Comparison of ENCODE assay signal across 28 cellular contexts in genomic region chr1:44791364-44791801, GRCh38. TPM values are rescaled to one million over a fixed set of nuclear protein-coding genes. Genes with fewer than 3 reads are reported as not detected.
A peak's percentile ranks its signal among the peaks of the same experiment; 100 is the strongest.
DNase-seq lines count a peak whose midpoint lies in the region; ATAC-seq and TF ChIP-seq lines count a peak whose summit lies in the region.
"Had no signal": no experiment of that assay in that cellular context is flagged by ENCODE, and none has a peak within 500 bp of the region (broad histone marks: within the 10 kb centered on the region; RNA-seq: fewer than 3 reads in every experiment).

No MANE protein-coding gene starts in this region.

- H3K4ac ChIP-seq in mesenchymal stem cell (ENCODE audit: low read depth in 1 of 2, low read length in 2 of 2): no peak overlapping the region

- H2BK12ac ChIP-seq in mesenchymal stem cell (ENCODE audit: low read length in 2 of 2): no peak overlapping the region

- H3K14ac ChIP-seq in mesenchymal stem cell (ENCODE audit: low read length in 2 of 2): no peak overlapping the region

- DNase-seq in activated CD8-positive, alpha-beta T cell treated with anti-CD3 and anti-CD28 coated beads for 36 hours: peak; percentile 0
- DNase-seq in activated CD8-positive, alpha-beta T cell treated with anti-CD3 and anti-CD28 coated beads, Interleukin-2, amount 10 ng/mL, durations not matched to agents 7 days and 5 days: no peak
- DNase-seq in mesenchymal stem cell (no peak), transverse colon (peak; percentile 27), left ventricle myocardium superior (no peak)
- DNase-seq in stimulated activated CD4-positive, alpha-beta T cell treated with anti-CD3 and anti-CD28 coated beads, Interleukin-2, amount 100 ng/mL, for 24 hours: no peak
- DNase-seq: CD8-positive, alpha-beta memory T cell; central memory CD4-positive, alpha-beta T cell; DMS53; dorsolateral prefrontal cortex; H7; IMR-90; midbrain; NCI-H1417; NCI-H2107; NCI-H510A treated with DMSO at 0.1 percent for 48 hours; NK-92 treated with Interleukin-12 subunit alpha and Interleukin-12 subunit beta, amount 100 ng/mL, for 24 hours; psoas muscle; stimulated activated CD4-positive, alpha-beta T cell treated with anti-CD3 and anti-CD28 coated beads, Interleukin-4, amount 100 ng/mL, for 24 hours; stomach; T-cell; trophoblast cell had no signal

- H3K9me3 ChIP-seq in mesenchymal stem cell (ENCODE audit: control insufficient read depth, low read length): no peaks in the 10 kb centered on the region
- no peaks in the 10 kb centered on the region for H3K9me3 ChIP-seq in transverse colon
- H3K9me3 ChIP-seq: Peyer's patch, psoas muscle, stomach had no signal

- no peaks in the 10 kb centered on the region for H3K27me3 Mint-ChIP-seq in activated CD8-positive, alpha-beta T cell treated with anti-CD3 and anti-CD28 coated beads for 36 hours
- H3K27me3 Mint-ChIP-seq in activated CD8-positive, alpha-beta T cell treated with anti-CD3 and anti-CD28 coated beads, Interleukin-2, amount 10 ng/mL, durations not matched to agents 7 days and 5 days (ENCODE audit: low read depth): no peaks in the 10 kb centered on the region
- H3K27me3 Mint-ChIP-seq: CD8-positive, alpha-beta memory T cell; T-cell had no signal

- H4K8ac ChIP-seq in mesenchymal stem cell (ENCODE audit: low read length): peak overlapping the region; percentile 9

- H3K4me1 Mint-ChIP-seq in activated CD8-positive, alpha-beta T cell treated with anti-CD3 and anti-CD28 coated beads for 36 hours (ENCODE audit: low read depth): peaks cover 3% of the 10 kb centered on the region
- H3K4me1 Mint-ChIP-seq in activated CD8-positive, alpha-beta T cell treated with anti-CD3 and anti-CD28 coated beads, Interleukin-2, amount 10 ng/mL, durations not matched to agents 7 days and 5 days (ENCODE audit: low read depth): peaks cover 6% of the 10 kb centered on the region

- H3K27me3 ChIP-seq in mesenchymal stem cell (ENCODE audit: control insufficient read depth in 1 of 2, insufficient read depth in 1 of 2, low read length in 2 of 2) (no peaks in the 10 kb centered on the region), transverse colon (no peaks in the 10 kb centered on the region)
- H3K27me3 ChIP-seq: dorsolateral prefrontal cortex, Peyer's patch, stomach had no signal

- no peak overlapping the region for H2AK5ac ChIP-seq in mesenchymal stem cell (ENCODE audit: low read length, severe bottlenecking)

- 83% methylated on average over 5 of the region's 6 CpGs for WGBS in mesenchymal stem cell
- WGBS in transverse colon (ENCODE audit: low coverage in 1 of 2), 2 donors: 63% methylated on average over 6 of the region's 6 CpGs; no CpG with 5 or more reads in 1 of the 2 donors

- no peak overlapping the region for H2BK5ac ChIP-seq in mesenchymal stem cell (ENCODE audit: low read depth, low read length, poor library complexity, severe bottlenecking)

- ATAC-seq in activated CD8-positive, alpha-beta T cell treated with anti-CD3 and anti-CD28 coated beads for 36 hours: no peak
- no peak for ATAC-seq in activated CD8-positive, alpha-beta T cell treated with anti-CD3 and anti-CD28 coated beads, Interleukin-2, amount 10 ng/mL, durations not matched to agents 7 days and 5 days
- no peak for ATAC-seq in left ventricle myocardium superior
- ATAC-seq: activated naive CD4-positive, alpha-beta T cell treated with anti-CD3 and anti-CD28 coated beads, Interleukin-2, amount 50 U/mL, for 72 hours; psoas muscle; T-cell had no signal

- no peak overlapping the region for H3K27ac Mint-ChIP-seq in activated CD8-positive, alpha-beta T cell treated with anti-CD3 and anti-CD28 coated beads for 36 hours
- no peak overlapping the region for H3K27ac Mint-ChIP-seq in activated CD8-positive, alpha-beta T cell treated with anti-CD3 and anti-CD28 coated beads, Interleukin-2, amount 10 ng/mL, durations not matched to agents 7 days and 5 days
- H3K27ac Mint-ChIP-seq: activated T-helper 1 cell treated with anti-CD3 and anti-CD28 coated beads, Interleukin-12 subunit alpha, Interleukin-12 subunit beta, Interleukin-2, Interleukin-4 antibody, amounts not matched to agents 30 ng/mL and 10 ng/mL and 1 ng/mL, durations not matched to agents 14 hours and 24 hours and 36 hours had no signal

- in situ Hi-C loops in transverse colon (cut with MboI; ENCODE audit: low pct_ligation_motif_present in 1 of 4, low pct_unique_long_range_greater_than_20kb in 1 of 4, low sequenced_read_pairs in 3 of 4): loop anchor here in 2 of 4 donors (25.0 kb wide), 2 partner anchors 221 to 521 kb away; partner anchors contain the start of genes HECTD3 (in 1 of the 2) and UROD (in 1 of the 2)

- intact Hi-C loops in activated CD8-positive, alpha-beta T cell treated with anti-CD3 and anti-CD28 coated beads for 36 hours (cut with micrococcal nuclease): no loop called here
- intact Hi-C loops in transverse colon (cut with DNase I; ENCODE audit: low total_unique reads): no loop called here
- intact Hi-C loops in left ventricle myocardium superior (cut with micrococcal nuclease): no loop called here

- H4K91ac ChIP-seq in mesenchymal stem cell (ENCODE audit: low read length): no peak overlapping the region

- no peak overlapping the region for H3K18ac ChIP-seq in mesenchymal stem cell (ENCODE audit: low read depth in 1 of 2, low read length in 2 of 2)

- H3K9me3 Mint-ChIP-seq in activated CD8-positive, alpha-beta T cell treated with anti-CD3 and anti-CD28 coated beads for 36 hours: no peaks in the 10 kb centered on the region
- H3K9me3 Mint-ChIP-seq in activated CD8-positive, alpha-beta T cell treated with anti-CD3 and anti-CD28 coated beads, Interleukin-2, amount 10 ng/mL, durations not matched to agents 7 days and 5 days (ENCODE audit: insufficient read depth): no peaks in the 10 kb centered on the region
- H3K9me3 Mint-ChIP-seq: activated naive CD4-positive, alpha-beta T cell treated with anti-CD3 and anti-CD28 coated beads, Interleukin-2, amount 50 U/mL, for 72 hours; activated T-helper 1 cell treated with anti-CD3 and anti-CD28 coated beads, Interleukin-12 subunit alpha, Interleukin-12 subunit beta, Interleukin-2, Interleukin-4 antibody, amounts not matched to agents 30 ng/mL and 10 ng/mL and 1 ng/mL, durations not matched to agents 14 hours and 24 hours and 36 hours; CD8-positive, alpha-beta memory T cell; nephron; T-cell had no signal

- POLR2A ChIA-PET in activated CD8-positive, alpha-beta T cell treated with anti-CD3 and anti-CD28 coated beads for 36 hours (lab: Charles Lee): interaction anchor here (0.6 to 11.9 kb wide), 8 partner anchors 13 to 744 kb away, joined by 3 to 181 read pairs (median 10); partner anchors contain the start of genes RNU5D-1, RPS8 and UROD
- POLR2A ChIA-PET in activated CD8-positive, alpha-beta T cell treated with anti-CD3 and anti-CD28 coated beads, Interleukin-2, amount 10 ng/mL, durations not matched to agents 7 days and 5 days (lab: Charles Lee): interaction anchor here (1.8 to 8.8 kb wide), 5 partner anchors 17 to 70 kb away, joined by 5 to 115 read pairs (median 9); partner anchors contain the start of genes RNU5D-1 and RPS8

- no peak overlapping the region for H2BK120ac ChIP-seq in mesenchymal stem cell (ENCODE audit: low read depth, low read length)

- H3K4me1 ChIP-seq in mesenchymal stem cell (ENCODE audit: control insufficient read depth, insufficient read depth, low read depth, low read length) (peaks cover 5% of the 10 kb centered on the region), transverse colon (peaks cover 0 to 15% (median 3%) of the 10 kb centered on the region in 4 donors)
- H3K4me1 ChIP-seq: psoas muscle had no signal

- H3K36me3 Mint-ChIP-seq in activated CD8-positive, alpha-beta T cell treated with anti-CD3 and anti-CD28 coated beads for 36 hours (ENCODE audit: low read depth): no peaks in the 10 kb centered on the region
- H3K36me3 Mint-ChIP-seq in activated CD8-positive, alpha-beta T cell treated with anti-CD3 and anti-CD28 coated beads, Interleukin-2, amount 10 ng/mL, durations not matched to agents 7 days and 5 days (ENCODE audit: low read depth): no peaks in the 10 kb centered on the region
- H3K36me3 Mint-ChIP-seq: activated naive CD4-positive, alpha-beta T cell treated with anti-CD3 and anti-CD28 coated beads, Interleukin-2, amount 50 U/mL, for 72 hours; CD8-positive, alpha-beta memory T cell; T-cell had no signal

- no peak for TF ChIP-seq CTCF in activated CD8-positive, alpha-beta T cell treated with anti-CD3 and anti-CD28 coated beads for 36 hours (IDR thresholded peaks at IDR 0.05)
- TF ChIP-seq CTCF in transverse colon (IDR thresholded peaks at IDR 0.05): no peak

- no peak for TF ChIP-seq EP300 in transverse colon (IDR thresholded peaks at IDR 0.05; ENCODE audit: low read depth)

- H3K4me3 ChIP-seq in mesenchymal stem cell (ENCODE audit: insufficient read depth in 1 of 2, low read depth in 1 of 2, low read length in 2 of 2) (no peak overlapping the region), transverse colon (no peak overlapping the region)
- H3K4me3 ChIP-seq: dorsolateral prefrontal cortex, Peyer's patch, psoas muscle, stomach had no signal

- CTCF ChIA-PET in activated CD8-positive, alpha-beta T cell treated with anti-CD3 and anti-CD28 coated beads for 36 hours (lab: Charles Lee): interaction anchor here (0.6 to 1.6 kb wide), 5 partner anchors 8 to 44 kb away, joined by 3 to 15 read pairs (median 5); partner anchors contain the start of gene PLK3
- CTCF ChIA-PET in activated CD8-positive, alpha-beta T cell treated with anti-CD3 and anti-CD28 coated beads, Interleukin-2, amount 10 ng/mL, durations not matched to agents 7 days and 5 days (lab: Charles Lee): interaction anchor here (0.9 to 2.9 kb wide), 3 partner anchors 8 to 223 kb away, joined by 4 to 28 read pairs (median 8); partner anchors contain the start of gene PLK3

- H3K36me3 ChIP-seq in mesenchymal stem cell (ENCODE audit: control insufficient read depth in 1 of 2, insufficient read depth in 2 of 2, low read depth in 1 of 2, low read length in 2 of 2): no peaks in the 10 kb centered on the region
- no peaks in the 10 kb centered on the region for H3K36me3 ChIP-seq in transverse colon
- H3K36me3 ChIP-seq: Peyer's patch, stomach had no signal

- H3K79me1 ChIP-seq in mesenchymal stem cell (replicated peaks; ENCODE audit: low read length, poor library complexity, severe bottlenecking): no peaks in the 10 kb centered on the region

- no peak overlapping the region for H2AFZ ChIP-seq in mesenchymal stem cell (ENCODE audit: low read depth, low read length)

- no peak for TF ChIP-seq POLR2A in transverse colon (IDR thresholded peaks at IDR 0.05)

- H2BK15ac ChIP-seq in mesenchymal stem cell (ENCODE audit: low read depth, poor library complexity, severe bottlenecking): no peak overlapping the region

- H3K4me3 Mint-ChIP-seq in activated CD8-positive, alpha-beta T cell treated with anti-CD3 and anti-CD28 coated beads for 36 hours: no peak overlapping the region
- no peak overlapping the region for H3K4me3 Mint-ChIP-seq in activated CD8-positive, alpha-beta T cell treated with anti-CD3 and anti-CD28 coated beads, Interleukin-2, amount 10 ng/mL, durations not matched to agents 7 days and 5 days
- H3K4me3 Mint-ChIP-seq: activated T-helper 1 cell treated with anti-CD3 and anti-CD28 coated beads, Interleukin-12 subunit alpha, Interleukin-12 subunit beta, Interleukin-2, Interleukin-4 antibody, amounts not matched to agents 30 ng/mL and 10 ng/mL and 1 ng/mL, durations not matched to agents 14 hours and 24 hours and 36 hours; CD8-positive, alpha-beta memory T cell; nephron; T-cell had no signal

- H3K27ac ChIP-seq in mesenchymal stem cell (ENCODE audit: low read length, poor library complexity, severe bottlenecking) (no peak overlapping the region), transverse colon (peak overlapping the region in 2 of 4 donors; percentile 12 to 22)
- H3K27ac ChIP-seq: dorsolateral prefrontal cortex, Peyer's patch, psoas muscle, stomach had no signal

- no peak overlapping the region for H3K23ac ChIP-seq in mesenchymal stem cell (ENCODE audit: low read length in 2 of 2)

- no peak overlapping the region for H3K4me2 ChIP-seq in mesenchymal stem cell (ENCODE audit: low read length, poor library complexity, severe bottlenecking)

- no peak overlapping the region for H3K9ac ChIP-seq in mesenchymal stem cell (ENCODE audit: low read length)

RNA-seq across cellular contexts. Expression of gene BEST4, which starts 3.4 kb away (rescaled TPM):
- 1 to 10 TPM in 1 of 2 experiments, under 1 TPM in 1; 0.87 to 1.0 TPM for total RNA-seq in activated CD8-positive, alpha-beta T cell treated with anti-CD3 and anti-CD28 coated beads for 36 hours
- under 1 TPM; 0.26 to 0.42 TPM for total RNA-seq in activated CD8-positive, alpha-beta T cell treated with anti-CD3 and anti-CD28 coated beads, Interleukin-2, amount 10 ng/mL, durations not matched to agents 7 days and 5 days
- polyA plus RNA-seq in mesenchymal stem cell (2013, experiment 1 of 2): 0.10 TPM
- polyA plus RNA-seq in mesenchymal stem cell (2013, experiment 2 of 2): 0.05 TPM
- 100 to 1,000 TPM in 2 of 4 donors, 10 to 100 TPM in 2; 48.8 to 208 (median 92.3) TPM for total RNA-seq in transverse colon
- total RNA-seq in left ventricle myocardium superior: 0.12 TPM
- total RNA-seq: IMR-90, psoas muscle had no signal

RNA-seq across cellular contexts. Expression of gene PLK3, which starts 8.8 kb away (rescaled TPM):
- total RNA-seq in activated CD8-positive, alpha-beta T cell treated with anti-CD3 and anti-CD28 coated beads for 36 hours: 10 to 100 TPM; 36.4 to 36.6 TPM
- 10 to 100 TPM; 64.8 to 68.0 TPM for total RNA-seq in activated CD8-positive, alpha-beta T cell treated with anti-CD3 and anti-CD28 coated beads, Interleukin-2, amount 10 ng/mL, durations not matched to agents 7 days and 5 days
- 28.1 TPM for polyA plus RNA-seq in mesenchymal stem cell (2013, experiment 1 of 2)
- polyA plus RNA-seq in mesenchymal stem cell (2013, experiment 2 of 2): 26.8 TPM
- total RNA-seq in transverse colon (10 to 100 TPM; 12.4 to 87.2 (median 16.3) TPM), left ventricle myocardium superior (7.5 TPM)

RNA-seq across cellular contexts. Expression of gene DYNLT4, which starts 15.8 kb away (rescaled TPM):
- total RNA-seq in activated CD8-positive, alpha-beta T cell treated with anti-CD3 and anti-CD28 coated beads for 36 hours: 1 to 10 TPM in 1 of 2 experiments, under 1 TPM in 1; 0.36 to 1.1 TPM
- 1 to 10 TPM; 1.8 to 2.3 TPM for total RNA-seq in activated CD8-positive, alpha-beta T cell treated with anti-CD3 and anti-CD28 coated beads, Interleukin-2, amount 10 ng/mL, durations not matched to agents 7 days and 5 days
- 0.08 TPM for polyA plus RNA-seq in mesenchymal stem cell (2013, experiment 1 of 2)
- polyA plus RNA-seq in mesenchymal stem cell (2013, experiment 2 of 2): 0.11 TPM
- total RNA-seq in transverse colon: 1 to 10 TPM in 1 of 4 donors, not detected in 3; 1.4 TPM
- total RNA-seq in left ventricle myocardium superior: 0.35 TPM
- total RNA-seq: A172, H7, IMR-90, MCF 10A had no signal
- polyA plus RNA-seq: CD8-positive, alpha-beta memory T cell; IMR-90 had no signal

RNA-seq across cellular contexts. Expression of gene RPS8, which starts 16.0 kb away (rescaled TPM):
- 1,000 to 10,000 TPM; 3,218 to 3,314 TPM for total RNA-seq in activated CD8-positive, alpha-beta T cell treated with anti-CD3 and anti-CD28 coated beads for 36 hours
- total RNA-seq in activated CD8-positive, alpha-beta T cell treated with anti-CD3 and anti-CD28 coated beads, Interleukin-2, amount 10 ng/mL, durations not matched to agents 7 days and 5 days: 1,000 to 10,000 TPM; 1,750 to 1,777 TPM
- 4,725 TPM for polyA plus RNA-seq in mesenchymal stem cell (2013, experiment 1 of 2)
- 4,884 TPM for polyA plus RNA-seq in mesenchymal stem cell (2013, experiment 2 of 2)
- total RNA-seq in transverse colon (1,000 to 10,000 TPM in 3 of 4 donors, 100 to 1,000 TPM in 1; 505 to 1,630 (median 1,282) TPM), left ventricle myocardium superior (727 TPM)

RNA-seq across cellular contexts. Expression of gene BTBD19, which starts 16.9 kb away (rescaled TPM):
- 1 to 10 TPM; 4.8 to 5.6 TPM for total RNA-seq in activated CD8-positive, alpha-beta T cell treated with anti-CD3 and anti-CD28 coated beads for 36 hours
- total RNA-seq in activated CD8-positive, alpha-beta T cell treated with anti-CD3 and anti-CD28 coated beads, Interleukin-2, amount 10 ng/mL, durations not matched to agents 7 days and 5 days: 1 to 10 TPM; 4.5 to 8.8 TPM
- 22.8 TPM for polyA plus RNA-seq in mesenchymal stem cell (2013, experiment 1 of 2)
- polyA plus RNA-seq in mesenchymal stem cell (2013, experiment 2 of 2): 20.2 TPM
- total RNA-seq in transverse colon (10 to 100 TPM in 1 of 4 donors, 1 to 10 TPM in 3; 1.5 to 22.1 (median 3.7) TPM), left ventricle myocardium superior (2.5 TPM)

Comparison
In these comparisons a context has a peak if more than half of its experiments do, and no peak if none do; other contexts are left out.
1. DNase-seq: peak in activated CD8-positive, alpha-beta T cell treated with anti-CD3 and anti-CD28 coated beads for 36 hours (single experiment) and transverse colon (single experiment); none in activated CD8-positive, alpha-beta T cell treated with anti-CD3 and anti-CD28 coated beads, Interleukin-2, amount 10 ng/mL, durations not matched to agents 7 days and 5 days (single experiment), mesenchymal stem cell (single experiment), stimulated activated CD4-positive, alpha-beta T cell treated with anti-CD3 and anti-CD28 coated beads, Interleukin-2, amount 100 ng/mL, for 24 hours (0 of 2) and left ventricle myocardium superior (single experiment).
2. RNA of gene BEST4, which starts 3.4 kb away (total RNA-seq): 48.8 to 208 TPM in transverse colon; 0.87 to 1.0 TPM in activated CD8-positive, alpha-beta T cell treated with anti-CD3 and anti-CD28 coated beads for 36 hours, 0.26 to 0.42 TPM in activated CD8-positive, alpha-beta T cell treated with anti-CD3 and anti-CD28 coated beads, Interleukin-2, amount 10 ng/mL, durations not matched to agents 7 days and 5 days and 0.12 TPM in left ventricle myocardium superior (single experiment); every median in the first group is over 10 times any median in the second.